ENCODE assay signal across 8 cellular contexts in the genomic region with DNA sequence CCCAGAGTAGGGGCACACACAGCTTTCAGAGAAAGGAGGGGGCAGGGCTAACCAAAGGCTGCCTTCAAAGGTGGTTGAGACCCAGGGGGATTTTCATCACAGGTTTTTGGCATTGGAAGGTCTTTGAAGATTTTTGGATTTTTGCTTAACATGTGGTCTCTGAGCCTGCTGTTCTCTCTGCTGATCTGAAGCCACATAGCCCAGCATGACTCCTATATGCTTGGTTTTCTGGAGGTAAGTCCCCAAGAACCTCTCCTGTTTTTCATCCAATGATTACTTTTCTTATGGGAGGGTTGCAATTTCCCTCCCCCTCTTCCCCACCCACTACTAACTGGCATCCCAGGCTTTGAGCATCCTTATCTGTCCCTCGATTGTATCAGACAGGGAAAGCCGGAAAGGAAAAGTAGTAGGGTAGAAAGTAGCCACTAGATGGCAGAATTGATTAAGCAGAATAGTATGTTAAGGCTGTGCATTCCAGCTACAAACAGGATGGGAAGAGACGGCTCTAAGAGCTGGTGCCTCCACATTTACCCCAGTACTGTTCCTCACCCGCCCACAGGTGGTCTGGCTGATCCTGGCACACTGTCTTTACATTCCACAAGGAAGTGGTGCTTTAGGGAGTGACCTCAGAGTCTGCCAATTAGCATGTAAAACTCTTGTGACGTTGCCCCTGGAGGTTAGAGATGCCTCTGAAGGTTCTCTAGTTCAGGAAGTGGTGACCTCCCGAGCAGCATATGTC.
DNase-seq lines count a peak whose midpoint lies in the region; ATAC-seq and TF ChIP-seq lines count a peak whose summit lies in the region.

No MANE protein-coding gene starts in this region.

- H3K27me3 Mint-ChIP-seq in effector memory CD8-positive, alpha-beta T cell: peaks cover 2 to 6% of the 10 kb centered on the region in 2 donors

- peaks cover 1% of the 10 kb centered on the region for H3K4me1 ChIP-seq in mesenchymal stem cell (ENCODE audit: control insufficient read depth, insufficient read depth, low read depth, low read length)

- WGBS in mesenchymal stem cell: 14% methylated on average over 6 of the region's 6 CpGs

- H3K4me3 Mint-ChIP-seq in effector memory CD8-positive, alpha-beta T cell: peak overlapping the region; percentile 56 to 66

- POLR2A ChIA-PET in BJ (lab: Charles Lee): no interaction called here

- H2BK15ac ChIP-seq in mesenchymal stem cell (ENCODE audit: low read depth, poor library complexity, severe bottlenecking): peak overlapping the region; percentile 63

- CTCF ChIA-PET in BJ (lab: Yijun Ruan, JAX): interaction anchor here (0.6 to 6.5 kb wide), 23 partner anchors 10 to 849 kb away, joined by 3 to 65 read pairs (median 3); no protein-coding TSS in a partner anchor

- no peak overlapping the region for H2BK120ac ChIP-seq in mesenchymal stem cell (ENCODE audit: low read depth, low read length)

- H3K14ac ChIP-seq in mesenchymal stem cell (ENCODE audit: low read length in 2 of 2): no peak overlapping the region

- no peak for DNase-seq in BJ (ENCODE audit: low read depth)
- DNase-seq in MV-4-11 (lab: John Stamatoyannopoulos, UW): peak; percentile 76
- DNase-seq in SK-N-MC (ENCODE audit: low read depth, low spot score): peak; percentile 84
- peak in 2 of 3 experiments; percentile 1 to 8 for DNase-seq in effector memory CD8-positive, alpha-beta T cell
- DNase-seq in mesenchymal stem cell: peak; percentile 80
- no peak for DNase-seq in GM19240 (ENCODE audit: insufficient read length, low spot score)

- H4K91ac ChIP-seq in mesenchymal stem cell (ENCODE audit: low read length): no peak overlapping the region

- no peaks in the 10 kb centered on the region for H3K79me1 ChIP-seq in mesenchymal stem cell (replicated peaks; ENCODE audit: low read length, poor library complexity, severe bottlenecking)

- no peak overlapping the region for H2BK5ac ChIP-seq in mesenchymal stem cell (ENCODE audit: low read depth, low read length, poor library complexity, severe bottlenecking)

- H3K27me3 ChIP-seq in BJ (ENCODE audit: control insufficient read depth, insufficient read depth, low read length): no peaks in the 10 kb centered on the region
- no peaks in the 10 kb centered on the region for H3K27me3 ChIP-seq in mesenchymal stem cell (ENCODE audit: control insufficient read depth in 1 of 2, insufficient read depth in 1 of 2, low read length in 2 of 2)

- H3K27ac ChIP-seq in SK-N-MC: peak overlapping the region; percentile 65; the same call in 1 of the 2 replicates
- H3K27ac ChIP-seq in mesenchymal stem cell (ENCODE audit: low read length, poor library complexity, severe bottlenecking): no peak overlapping the region

- no peak overlapping the region for H3K4me3 ChIP-seq in BJ (ENCODE audit: low read depth, low read length)
- peak overlapping the region; percentile 55 for H3K4me3 ChIP-seq in SK-N-MC
- H3K4me3 ChIP-seq in mesenchymal stem cell (ENCODE audit: insufficient read depth in 1 of 2, low read depth in 1 of 2, low read length in 2 of 2): no peak overlapping the region

- peaks cover 4 to 5% of the 10 kb centered on the region in 2 donors for H3K4me1 Mint-ChIP-seq in effector memory CD8-positive, alpha-beta T cell (ENCODE audit: low read depth in 2 of 2)

- no peak overlapping the region for H4K8ac ChIP-seq in mesenchymal stem cell (ENCODE audit: low read length)

- H2AFZ ChIP-seq in mesenchymal stem cell (ENCODE audit: low read depth, low read length): no peak overlapping the region

- no peak overlapping the region for H3K18ac ChIP-seq in mesenchymal stem cell (ENCODE audit: low read depth in 1 of 2, low read length in 2 of 2)

- no peak overlapping the region for H3K4ac ChIP-seq in mesenchymal stem cell (ENCODE audit: low read depth in 1 of 2, low read length in 2 of 2)

- H3K36me3 Mint-ChIP-seq in effector memory CD8-positive, alpha-beta T cell (ENCODE audit: insufficient read depth): no peaks in the 10 kb centered on the region

- H3K9me3 Mint-ChIP-seq in effector memory CD8-positive, alpha-beta T cell: no peaks in the 10 kb centered on the region

- no peak overlapping the region for H2AK5ac ChIP-seq in mesenchymal stem cell (ENCODE audit: low read length, severe bottlenecking)

- H3K36me3 ChIP-seq in BJ (ENCODE audit: control insufficient read depth, insufficient read depth, low read length) (no peaks in the 10 kb centered on the region), SK-N-MC (ENCODE audit: insufficient read depth, low read length) (no peaks in the 10 kb centered on the region), mesenchymal stem cell (ENCODE audit: control insufficient read depth in 1 of 2, insufficient read depth in 2 of 2, low read depth in 1 of 2, low read length in 2 of 2) (no peaks in the 10 kb centered on the region)

- H3K9ac ChIP-seq in SK-N-MC (ENCODE audit: insufficient read length) (no peak overlapping the region), mesenchymal stem cell (ENCODE audit: low read length) (peak overlapping the region; percentile 41)

- ATAC-seq in GM18498 (IDR thresholded peaks at IDR 0.05; ENCODE audit: unreplicated experiment): peak; percentile 88
- ATAC-seq in HG02763 (IDR thresholded peaks at IDR 0.05; ENCODE audit: unreplicated experiment): peak; percentile 86
- ATAC-seq in effector memory CD8-positive, alpha-beta T cell (replicated peaks): peak; percentile 58

- no peak overlapping the region for H3K27ac Mint-ChIP-seq in effector memory CD8-positive, alpha-beta T cell

- H3K23ac ChIP-seq in mesenchymal stem cell (ENCODE audit: low read length in 2 of 2): no peak overlapping the region

- peak; percentile 76 for TF ChIP-seq CTCF in BJ (IDR thresholded peaks at IDR 0.05; ENCODE audit: insufficient read depth, low read depth, low read length)

- H3K4me2 ChIP-seq in mesenchymal stem cell (ENCODE audit: low read length, poor library complexity, severe bottlenecking): no peak overlapping the region

- no peaks in the 10 kb centered on the region for H3K9me3 ChIP-seq in SK-N-MC (ENCODE audit: low read depth, low read length)
- no peaks in the 10 kb centered on the region for H3K9me3 ChIP-seq in mesenchymal stem cell (ENCODE audit: control insufficient read depth, low read length)

- no peak overlapping the region for H2BK12ac ChIP-seq in mesenchymal stem cell (ENCODE audit: low read length in 2 of 2)

Comparison
In these comparisons a context has a peak if more than half of its experiments do, and no peak if none do; other contexts are left out.
1. DNase-seq: peak in MV-4-11 (single experiment), SK-N-MC (single experiment), effector memory CD8-positive, alpha-beta T cell (2 of 3) and mesenchymal stem cell (single experiment); none in BJ (single experiment) and GM19240 (single experiment).
2. Peak in every context shown above with its lines, with median percentiles within 50 percentile points of each other: ATAC-seq.